20 cellular contexts compared by ENCODE assay signal in the genomic region with DNA sequence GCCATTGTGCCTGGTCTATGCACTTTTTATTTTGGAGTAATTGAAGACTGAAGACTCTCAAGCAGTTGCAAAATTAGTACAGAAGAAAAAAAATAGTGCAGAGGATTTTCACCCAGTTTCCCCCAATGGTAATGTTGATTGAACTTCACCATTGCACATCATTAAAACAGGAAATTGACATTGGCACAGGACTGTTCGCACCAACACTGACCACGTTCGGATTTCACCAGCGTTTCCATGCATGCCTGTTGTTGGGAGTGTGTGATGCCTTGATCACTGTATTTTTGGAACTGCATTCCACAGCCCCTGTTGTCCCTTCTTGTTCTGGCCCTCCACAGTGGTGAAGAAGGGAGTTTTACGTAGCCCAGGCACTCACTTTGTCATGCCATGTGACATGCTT.
DNase-seq lines count a peak whose midpoint lies in the region; ATAC-seq and TF ChIP-seq lines count a peak whose summit lies in the region.
"Had no signal": no experiment of that assay in that cellular context is flagged by ENCODE, and none has a peak within 500 bp of the region (broad histone marks: within the 10 kb centered on the region; RNA-seq: fewer than 3 reads in every experiment).

No MANE protein-coding gene starts in this region.

- H3K9me2 ChIP-seq in GM23338 (ENCODE audit: insufficient read depth) (no peaks in the 10 kb centered on the region), SK-N-SH (no peaks in the 10 kb centered on the region)

- no peak for TF ChIP-seq EP300 in SK-N-SH (IDR thresholded peaks at IDR 0.05; ENCODE audit: borderline replicate concordance in 1 of 2, low read depth in 1 of 2, low read length in 1 of 2)

- DNase-seq in GM23338 (ENCODE audit: low spot score): no peak
- DNase-seq in dermis microvascular lymphatic vessel endothelial cell (ENCODE audit: low read depth in 2 of 2): peak; percentile 20 to 57
- DNase-seq in nephron progenitor cell: no peak
- DNase-seq in adrenal gland: no peak
- DNase-seq in SK-N-SH: no peak
- no peak for DNase-seq in AML-193 (lab: John Stamatoyannopoulos, UW)
- DNase-seq: BE2C; CD4-positive, alpha-beta T cell; CD8-positive, alpha-beta memory T cell; DMS 273 treated with DMSO at 0.1 percent for 48 hours; DMS79; EL; GDM1; GM23248; H9 had no signal

- intact Hi-C loops in adrenal gland (cut with DNase I): no loop called here

- POLR2A ChIA-PET in SK-N-SH (lab: Yijun Ruan, JAX): no interaction called here

- H3K27ac Mint-ChIP-seq in GM23338 (peak overlapping the region; percentile 45; the same call in 1 of the 2 replicates), nephron progenitor cell (peak overlapping the region; percentile 57)
- H3K27ac Mint-ChIP-seq: CD14-positive monocyte; CD4-positive, alpha-beta T cell had no signal

- 82 to 91% (median 86%) methylated on average over 5 of the region's 5 CpGs for WGBS in adrenal gland, 4 donors
- 90% methylated on average over 5 of the region's 5 CpGs for WGBS in SK-N-SH (ENCODE audit: low lambda C conversion rate)

- no peaks in the 10 kb centered on the region for H3K36me3 ChIP-seq in GM23338 (ENCODE audit: insufficient read depth)
- peaks cover 0 to 83% of the 10 kb centered on the region in 2 donors for H3K36me3 ChIP-seq in adrenal gland (replicated peaks in 1 of 2)
- peaks cover 0 to 13% of the 10 kb centered on the region in 2 experiments for H3K36me3 ChIP-seq in SK-N-SH (replicated peaks in 1 of 2; ENCODE audit: control insufficient read depth in 1 of 2, insufficient read depth in 2 of 2, low read length in 1 of 2)
- H3K36me3 ChIP-seq: BE2C had no signal

- CTCF ChIA-PET in SK-N-SH (lab: Yijun Ruan, JAX): interaction anchor here (1.0 kb wide), 1 partner anchor 15 kb away, joined by 3 read pairs; no protein-coding TSS in a partner anchor

- peaks cover 13% of the 10 kb centered on the region; the same call in 2 of the 3 replicates for H3K36me3 Mint-ChIP-seq in GM23338 (ENCODE audit: low read depth)
- H3K36me3 Mint-ChIP-seq in nephron progenitor cell (ENCODE audit: low read depth): peaks cover 36% of the 10 kb centered on the region

- H4K20me1 ChIP-seq in GM23338 (replicated peaks; ENCODE audit: insufficient read depth) (no peaks in the 10 kb centered on the region; the same call in 1 of the 2 replicates), SK-N-SH (ENCODE audit: insufficient read depth) (no peaks in the 10 kb centered on the region)
- H4K20me1 ChIP-seq: BLaER1 treated with 17β-estradiol and CSF1 and Interleukin-3, amounts not matched to agents 10 nM and 100 nM had no signal

- H3K4me3 ChIP-seq in GM23338 (no peak overlapping the region), adrenal gland (no peak overlapping the region), SK-N-SH (ENCODE audit: low read depth in 2 of 2, low read length in 1 of 2) (no peak overlapping the region)
- H3K4me3 ChIP-seq: BLaER1 treated with 17β-estradiol and CSF1 and Interleukin-3, amounts not matched to agents 10 nM and 100 nM; GM12878; GM23248 had no signal

- TF ChIP-seq CTCF in GM23338 (conservative IDR thresholded peaks at IDR 0.05; ENCODE audit: low read depth in 2 of 2) (no peak), nephron progenitor cell (IDR thresholded peaks at IDR 0.05) (no peak), adrenal gland (IDR thresholded peaks at IDR 0.05) (no peak), SK-N-SH (IDR thresholded peaks at IDR 0.05) (no peak)

- H3K9me3 ChIP-seq in adrenal gland (replicated peaks in 1 of 3) (no peaks in the 10 kb centered on the region), SK-N-SH (no peaks in the 10 kb centered on the region)
- H3K9me3 ChIP-seq: BE2C; BLaER1 treated with 17β-estradiol and CSF1 and Interleukin-3, amounts not matched to agents 10 nM and 100 nM had no signal

- no peak for TF ChIP-seq RAD21 in SK-N-SH (IDR thresholded peaks at IDR 0.05; ENCODE audit: low read length)

- H3K4me1 Mint-ChIP-seq in GM23338 (no peaks in the 10 kb centered on the region), nephron progenitor cell (peaks cover 6% of the 10 kb centered on the region)
- H3K4me1 Mint-ChIP-seq: CD8-positive, alpha-beta memory T cell; H9 had no signal

- H3F3A ChIP-seq in GM23338 (replicated peaks; ENCODE audit: low read depth): no peaks in the 10 kb centered on the region
- no peaks in the 10 kb centered on the region for H3F3A ChIP-seq in SK-N-SH (replicated peaks; ENCODE audit: insufficient read depth)

- no peak overlapping the region for H3K9ac ChIP-seq in SK-N-SH
- H3K9ac ChIP-seq: BLaER1 treated with 17β-estradiol and CSF1 and Interleukin-3, amounts not matched to agents 10 nM and 100 nM; GM23248 had no signal

- no peak for TF ChIP-seq POLR2A in adrenal gland (IDR thresholded peaks at IDR 0.05)

- H2AFZ ChIP-seq in GM23338 (no peak overlapping the region), SK-N-SH (ENCODE audit: low read depth) (no peak overlapping the region)
- H2AFZ ChIP-seq: GM23248 had no signal

- H3K27me3 ChIP-seq in GM23338 (ENCODE audit: insufficient read depth) (no peaks in the 10 kb centered on the region), adrenal gland (no peaks in the 10 kb centered on the region), SK-N-SH (ENCODE audit: insufficient read depth) (no peaks in the 10 kb centered on the region)
- H3K27me3 ChIP-seq: BE2C; BLaER1 treated with 17β-estradiol and CSF1 and Interleukin-3, amounts not matched to agents 10 nM and 100 nM had no signal

- H3K4me2 ChIP-seq in GM23338 (no peak overlapping the region), SK-N-SH (no peak overlapping the region)
- H3K4me2 ChIP-seq: BLaER1 treated with 17β-estradiol and CSF1 and Interleukin-3, amounts not matched to agents 10 nM and 100 nM had no signal

- H3K4me1 ChIP-seq in GM23338 (ENCODE audit: insufficient read depth) (no peaks in the 10 kb centered on the region), adrenal gland (replicated peaks in 1 of 2) (peaks cover 0 to 10% of the 10 kb centered on the region in 2 donors), SK-N-SH (ENCODE audit: control insufficient read depth in 1 of 2, insufficient read depth in 2 of 2, low read depth in 1 of 2, low read length in 1 of 2) (no peaks in the 10 kb centered on the region)
- H3K4me1 ChIP-seq: BE2C; BLaER1 treated with 17β-estradiol and CSF1 and Interleukin-3, amounts not matched to agents 10 nM and 100 nM had no signal

- no peaks in the 10 kb centered on the region for H3K9me3 Mint-ChIP-seq in GM23338
- H3K9me3 Mint-ChIP-seq in nephron progenitor cell: no peaks in the 10 kb centered on the region
- H3K9me3 Mint-ChIP-seq: CD14-positive monocyte; CD4-positive, alpha-beta T cell; CD8-positive, alpha-beta memory T cell; H9 had no signal

- H3K27ac ChIP-seq in GM23338 (ENCODE audit: low read depth) (no peak overlapping the region), adrenal gland (no peak overlapping the region), SK-N-SH (ENCODE audit: low read depth in 2 of 2, low read length in 1 of 2) (no peak overlapping the region)
- H3K27ac ChIP-seq: 22Rv1; BLaER1 treated with 17β-estradiol and CSF1 and Interleukin-3, amounts not matched to agents 10 nM and 100 nM; GM23248 had no signal

- ATAC-seq in GM23338: no peak
- ATAC-seq: GM12878, HCT116 had no signal

- H3K4me3 Mint-ChIP-seq in GM23338 (no peak overlapping the region), nephron progenitor cell (no peak overlapping the region)
- H3K4me3 Mint-ChIP-seq: CD14-positive monocyte; CD4-positive, alpha-beta T cell; CD8-positive, alpha-beta memory T cell; H9 had no signal

- no peaks in the 10 kb centered on the region for H3K79me2 ChIP-seq in GM23338 (replicated peaks; ENCODE audit: insufficient read depth)
- no peaks in the 10 kb centered on the region for H3K79me2 ChIP-seq in SK-N-SH (ENCODE audit: insufficient read depth)

- H3K27me3 Mint-ChIP-seq in GM23338 (ENCODE audit: insufficient read depth, low read depth, poor library complexity): peaks cover 2% of the 10 kb centered on the region
- peaks cover 5% of the 10 kb centered on the region for H3K27me3 Mint-ChIP-seq in nephron progenitor cell (ENCODE audit: low read depth, poor library complexity)
- H3K27me3 Mint-ChIP-seq: CD4-positive, alpha-beta T cell; CD8-positive, alpha-beta memory T cell had no signal

TF ChIP-seq in GM23338, 12 proteins besides CTCF, POLR2A, EP300 and RAD21:
- TF ChIP-seq ZNF331 (CRISPR knock-in tag; IDR thresholded peaks at IDR 0.05; ENCODE audit: low read depth) (no peak), JUNB (IDR thresholded peaks at IDR 0.05; ENCODE audit: unreplicated experiment) (no peak), EZH2 (IDR thresholded peaks at IDR 0.05; ENCODE audit: low read depth, unreplicated experiment) (no peak), NANOG (IDR thresholded peaks at IDR 0.05; ENCODE audit: borderline replicate concordance) (no peak)

TF ChIP-seq in SK-N-SH, 30 proteins besides CTCF, POLR2A, EP300 and RAD21:
- TF ChIP-seq, protein P1, sequence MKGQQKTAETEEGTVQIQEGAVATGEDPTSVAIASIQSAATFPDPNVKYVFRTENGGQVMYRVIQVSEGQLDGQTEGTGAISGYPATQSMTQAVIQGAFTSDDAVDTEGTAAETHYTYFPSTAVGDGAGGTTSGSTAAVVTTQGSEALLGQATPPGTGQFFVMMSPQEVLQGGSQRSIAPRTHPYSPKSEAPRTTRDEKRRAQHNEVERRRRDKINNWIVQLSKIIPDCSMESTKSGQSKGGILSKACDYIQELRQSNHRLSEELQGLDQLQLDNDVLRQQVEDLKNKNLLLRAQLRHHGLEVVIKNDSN (IDR thresholded peaks at IDR 0.05; ENCODE audit: borderline replicate concordance, low read depth): no peak
- TF ChIP-seq ELF1 (IDR thresholded peaks at IDR 0.05) (no peak), TEAD4 (IDR thresholded peaks at IDR 0.05; ENCODE audit: borderline replicate concordance, insufficient read depth) (no peak), FOXJ3 (CRISPR knock-in tag; IDR thresholded peaks at IDR 0.05) (no peak), POLR2AphosphoS5 (IDR thresholded peaks at IDR 0.05; ENCODE audit: low read depth, low read length) (no peak)

Comparison
In these comparisons a context has a peak if more than half of its experiments do, and no peak if none do; other contexts are left out.
1. DNase-seq: peak in dermis microvascular lymphatic vessel endothelial cell (2 of 2); none in GM23338 (single experiment), nephron progenitor cell (single experiment), adrenal gland (0 of 7), SK-N-SH (single experiment) and AML-193 (0 of 2).